In genomic region chr22:33650244-33650643, GRCh38 we compare ENCODE assay signal across 22 cellular contexts.
"Had no signal": no experiment of that assay in that cellular context is flagged by ENCODE, and none has a peak within 500 bp of the region (broad histone marks: within the 10 kb centered on the region; RNA-seq: fewer than 3 reads in every experiment).

No MANE protein-coding gene starts in this region.

- H3K36me3 ChIP-seq: WERI-Rb-1 had no signal

- FAIRE-seq: islet of Langerhans had no signal

- ATAC-seq: activated CD8-positive, alpha-beta memory T cell treated with anti-CD3 and anti-CD28 coated beads, Interleukin-2, amount 10 ng/mL, durations not matched to agents 7 days and 5 days; activated CD8-positive, alpha-beta T cell treated with anti-CD3 and anti-CD28 coated beads for 36 hours; body of pancreas; lower lobe of right lung; T-cell had no signal

- DNase-seq: activated CD4-positive, alpha-beta T cell treated with anti-CD3 and anti-CD28 coated beads, Interleukin-2, amount 10 ng/mL, durations not matched to agents 7 days and 5 days; activated CD4-positive, CD25-positive, alpha-beta regulatory T cell treated with anti-CD3 and anti-CD28 coated beads, Interleukin-2, amount 50 U/mL, for 72 hours; activated CD8-positive, alpha-beta memory T cell treated with anti-CD3 and anti-CD28 coated beads, Interleukin-2, amount 10 ng/mL, durations not matched to agents 7 days and 5 days; activated CD8-positive, alpha-beta T cell treated with anti-CD3 and anti-CD28 coated beads for 36 hours; activated gamma-delta T cell; anterior cingulate cortex; body of pancreas; caudate nucleus; dermis blood vessel endothelial cell; effector CD8-positive, alpha-beta T cell; foreskin melanocyte; hippocampal formation; lower lobe of right lung; naive B cell; occipital lobe; spleen; stimulated activated CD4-positive, alpha-beta T cell treated with anti-CD3 and anti-CD28 coated beads, Interleukin-4, amount 100 ng/mL, for 1 hour; stimulated activated naive CD4-positive, alpha-beta T cell; T-cell; WERI-Rb-1 had no signal

- H3K4me3 ChIP-seq: body of pancreas, lower lobe of right lung, spleen, thoracic aorta had no signal

- H3K27me3 ChIP-seq: body of pancreas, spleen had no signal
